In the genomic region with DNA sequence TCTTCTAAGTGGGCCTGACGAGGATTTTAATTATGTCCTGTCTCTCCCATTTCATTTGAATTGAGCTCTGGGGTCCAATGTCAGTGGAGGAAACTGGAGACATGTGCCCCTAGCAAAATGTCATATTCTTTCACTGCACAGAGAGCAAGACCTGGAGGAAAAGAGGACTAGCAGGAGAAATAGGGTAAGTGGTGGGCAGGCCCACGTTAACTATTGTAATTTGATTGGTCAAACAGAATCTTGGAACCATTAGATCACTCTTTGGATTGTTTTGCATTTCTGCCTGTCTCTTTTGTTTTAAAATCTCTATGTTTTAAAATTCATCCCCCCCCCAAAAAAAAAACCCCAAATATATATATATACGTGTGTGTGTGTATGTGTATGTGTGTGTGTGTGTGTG, we compare ENCODE assay signal across 1 cellular context.
TF ChIP-seq lines count a peak whose summit lies in the region.

No MANE protein-coding gene starts in this region.

TF ChIP-seq in H1, 55 proteins besides CTCF, POLR2A, EP300 and RAD21 (continued from another document):
- TF ChIP-seq RNF2 (IDR thresholded peaks at IDR 0.05; ENCODE audit: borderline replicate concordance, low read depth, low read length, missing control alignments, poor library complexity, severe bottlenecking) (no peak), CTBP2 (IDR thresholded peaks at IDR 0.05; ENCODE audit: borderline replicate concordance, insufficient read depth, insufficient read length, low read length) (no peak), JUN (IDR thresholded peaks at IDR 0.05; ENCODE audit: low read depth, low read length) (no peak), GTF2F1 (IDR thresholded peaks at IDR 0.05; ENCODE audit: borderline replicate concordance, low read depth, low read length) (no peak), TAF1 (IDR thresholded peaks at IDR 0.05; ENCODE audit: low read depth, low read length) (no peak), SIX5 (IDR thresholded peaks at IDR 0.05; ENCODE audit: low read depth, low read length) (no peak)
